In genomic region chrX:71715551-71715950, GRCh38 we compare ENCODE assay signal across 6 cellular contexts. TPM values are rescaled to one million over a fixed set of nuclear protein-coding genes. Genes with fewer than 3 reads are reported as not detected.
"Had no signal": no experiment of that assay in that cellular context is flagged by ENCODE, and none has a peak within 500 bp of the region (broad histone marks: within the 10 kb centered on the region; RNA-seq: fewer than 3 reads in every experiment).

No MANE protein-coding gene starts in this region.

RNA-seq across cellular contexts. Expression of gene CXorf49, which starts 2.5 kb away (rescaled TPM):
- total RNA-seq: LHCN-M2; MCF 10A; Right ventricle myocardium inferior; SJCRH30; T-helper 1 cell treated with Interleukin-12 subunit alpha and Interleukin-12 subunit beta and Interleukin-4 antibody, amounts not matched to agents 30 ng/mL and 1 ng/mL, for 36 hours had no signal
- polyA plus RNA-seq: IgD-negative memory B cell had no signal

RNA-seq across cellular contexts. Expression of gene CXorf49B, which starts 47.6 kb away (rescaled TPM):
- total RNA-seq: LHCN-M2; MCF 10A; Right ventricle myocardium inferior; SJCRH30; T-helper 1 cell treated with Interleukin-12 subunit alpha and Interleukin-12 subunit beta and Interleukin-4 antibody, amounts not matched to agents 30 ng/mL and 1 ng/mL, for 36 hours had no signal
- polyA plus RNA-seq: IgD-negative memory B cell had no signal
